In the genomic region with DNA sequence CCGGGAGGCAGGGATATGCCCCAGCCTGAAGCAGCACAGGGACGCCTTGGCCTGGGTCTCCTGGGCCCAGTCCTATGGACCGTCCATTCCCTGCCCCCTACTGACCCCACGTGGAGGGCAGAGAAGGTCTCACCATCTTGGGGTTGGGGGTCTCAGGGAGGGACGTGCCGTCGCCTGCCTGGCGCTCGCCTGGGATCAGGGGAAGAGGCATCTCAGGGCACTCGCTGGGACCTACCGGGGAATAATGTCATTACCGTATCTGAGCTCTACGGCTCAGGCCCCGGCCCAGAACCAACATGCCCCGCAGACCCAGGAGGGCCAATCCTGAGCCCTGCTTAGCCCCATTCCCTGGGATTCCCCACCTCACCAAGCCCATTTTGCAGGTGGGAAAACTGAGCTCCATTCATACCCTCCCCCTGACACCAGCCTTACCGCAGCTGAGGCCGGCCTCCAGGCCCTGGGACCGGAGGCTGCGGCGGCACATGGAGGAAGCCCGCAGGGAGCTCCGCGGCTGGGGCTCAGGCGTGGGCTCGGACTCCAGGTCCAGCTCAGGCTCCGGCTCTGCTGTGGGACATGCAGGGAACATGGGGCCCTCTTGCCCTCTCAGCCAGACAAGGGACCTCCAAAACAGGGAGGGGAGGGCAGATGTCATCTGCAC, we compare ENCODE assay signal across 24 cellular contexts. TPM values are rescaled to one million over a fixed set of nuclear protein-coding genes. Genes with fewer than 3 reads are reported as not detected.
DNase-seq lines count a peak whose midpoint lies in the region; ATAC-seq, FAIRE-seq and TF ChIP-seq lines count a peak whose summit lies in the region.
"Had no signal": no experiment of that assay in that cellular context is flagged by ENCODE, and none has a peak within 500 bp of the region (broad histone marks: within the 10 kb centered on the region; RNA-seq: fewer than 3 reads in every experiment).

No MANE protein-coding gene starts in this region.

- H3K4me2 ChIP-seq in HepG2 (ENCODE audit: low read depth, low read length), result no peak overlapping the region
- H3K4me2 ChIP-seq: BLaER1 treated with 17β-estradiol and CSF1 and Interleukin-3, amounts not matched to agents 10 nM and 100 nM had no signal

- H3K9ac ChIP-seq in HepG2 (ENCODE audit: insufficient read depth, low read depth, low read length), result no peak overlapping the region
- H3K9ac ChIP-seq: BLaER1 treated with 17β-estradiol and CSF1 and Interleukin-3, amounts not matched to agents 10 nM and 100 nM; GM23248 had no signal

- 67% methylated on average over 15 of the region's 26 CpGs for WGBS in HepG2 (ENCODE audit: low lambda C conversion rate)
- no CpG with 5 or more reads among the region's 26 CpGs for WGBS in right lobe of liver (ENCODE audit: insufficient coverage, low coverage, low lambda C conversion rate, missing lambda C conversion rate)

- no peak overlapping the region for H3K27ac ChIP-seq in HepG2 (ENCODE audit: extremely low read length, insufficient read depth, low read length)
- no peak overlapping the region for H3K27ac ChIP-seq in right lobe of liver
- no peak overlapping the region for H3K27ac ChIP-seq in upper lobe of right lung
- no peak overlapping the region for H3K27ac ChIP-seq in gastrocnemius medialis
- H3K27ac ChIP-seq: 22Rv1; BLaER1 treated with 17β-estradiol and CSF1 and Interleukin-3, amounts not matched to agents 10 nM and 100 nM; GM23248; HL-60 had no signal

- H3K27me3 ChIP-seq in HepG2 (ENCODE audit: control insufficient read depth in 1 of 2, insufficient read depth in 2 of 2, low read length in 2 of 2), result peaks cover 6 to 29% of the 10 kb centered on the region in 2 experiments; a peak in 4 of 5 replicates
- no peaks in the 10 kb centered on the region for H3K27me3 ChIP-seq in right lobe of liver
- no peaks in the 10 kb centered on the region for H3K27me3 ChIP-seq in upper lobe of right lung
- no peaks in the 10 kb centered on the region for H3K27me3 ChIP-seq in gastrocnemius medialis
- H3K27me3 ChIP-seq: BLaER1 treated with 17β-estradiol and CSF1 and Interleukin-3, amounts not matched to agents 10 nM and 100 nM had no signal

- DNase-seq in HepG2 (ENCODE audit: low spot score) (no peak), right lobe of liver (no peak), upper lobe of right lung (no peak), amygdala (lab: John Stamatoyannopoulos, UW) (no peak), gastrocnemius medialis (no peak)
- no peak for DNase-seq in activated CD4-positive, alpha-beta T cell treated with anti-CD3 and anti-CD28 coated beads for 48 hours
- DNase-seq: Caco-2, GM23248, HFFc6, IMR-90, KBM-7 had no signal

- H2AFZ ChIP-seq in HepG2 (ENCODE audit: low read length), result no peak overlapping the region
- H2AFZ ChIP-seq: GM23248 had no signal

- 0 out of 2 replicates have a peak, but pooled peaks have one; percentile 14 for TF ChIP-seq CTCF in HepG2 (CRISPR knock-in tag; IDR thresholded peaks at IDR 0.05)
- TF ChIP-seq CTCF in right lobe of liver (IDR thresholded peaks at IDR 0.05), result no peak
- TF ChIP-seq CTCF in upper lobe of right lung (IDR thresholded peaks at IDR 0.05), result no peak
- no peak for TF ChIP-seq CTCF in gastrocnemius medialis (IDR thresholded peaks at IDR 0.05 in 4 of 5, conservative IDR thresholded peaks at IDR 0.05 in 1 of 5)

- POLR2A ChIA-PET in HepG2 (lab: Yijun Ruan, JAX), result no interaction called here

- no TSS peak for BruUV-seq in HepG2 (replicated peaks; lab: Mats Ljungman, UMichigan)

- H3K36me3 ChIP-seq in HepG2 (replicated peaks in 1 of 2; ENCODE audit: control insufficient read depth in 1 of 2, insufficient read depth in 2 of 2, low read length in 2 of 2), result no peaks in the 10 kb centered on the region
- H3K36me3 ChIP-seq in right lobe of liver, result no peaks in the 10 kb centered on the region
- no peaks in the 10 kb centered on the region for H3K36me3 ChIP-seq in upper lobe of right lung
- H3K36me3 ChIP-seq in gastrocnemius medialis, result no peaks in the 10 kb centered on the region

- no peak for TF ChIP-seq RAD21 in HepG2 (CRISPR knock-in tag; IDR thresholded peaks at IDR 0.05)

- in situ Hi-C loops in HepG2 (cut with HindIII; ENCODE audit: extremely low pct_ligation_motif_present, low pct_unique_long_range_greater_than_20kb) (no loop called here), gastrocnemius medialis (cut with MboI; ENCODE audit: low sequenced_read_pairs in 4 of 4) (no loop called here)

- no peaks in the 10 kb centered on the region for H4K20me1 ChIP-seq in HepG2 (ENCODE audit: insufficient read depth, low read length)

- H3K9me3 ChIP-seq in HepG2 (ENCODE audit: low read length) (no peaks in the 10 kb centered on the region), right lobe of liver (no peaks in the 10 kb centered on the region), upper lobe of right lung (no peaks in the 10 kb centered on the region), gastrocnemius medialis (no peaks in the 10 kb centered on the region)
- H3K9me3 ChIP-seq: BLaER1 treated with 17β-estradiol and CSF1 and Interleukin-3, amounts not matched to agents 10 nM and 100 nM; Caco-2 had no signal

- no peaks in the 10 kb centered on the region for H3K79me2 ChIP-seq in HepG2 (ENCODE audit: insufficient read depth, low read length)

- intact Hi-C loops in HepG2 (cut with micrococcal nuclease; ENCODE audit: unreplicated experiment), result no loop called here
- intact Hi-C loops in right lobe of liver (cut with DNase I), result no loop called here
- intact Hi-C loops in upper lobe of right lung (cut with DNase I), result no loop called here
- intact Hi-C loops in gastrocnemius medialis (cut with DNase I; ENCODE audit: low total_unique reads), result loop anchor here (10.0 kb wide), 1 partner anchor 64 kb away; a partner anchor contains a TSS

- H3K4me3 ChIP-seq in HepG2 (replicated peaks in 1 of 3; ENCODE audit: insufficient read depth in 1 of 3, low read depth in 2 of 3, low read length in 3 of 3) (no peak overlapping the region), right lobe of liver (no peak overlapping the region), upper lobe of right lung (no peak overlapping the region), gastrocnemius medialis (no peak overlapping the region)
- H3K4me3 ChIP-seq: BLaER1 treated with 17β-estradiol and CSF1 and Interleukin-3, amounts not matched to agents 10 nM and 100 nM; GM23248 had no signal

- CTCF ChIA-PET in HepG2 (lab: Yijun Ruan, JAX; ENCODE audit: low intra/inter-chr PET ratio, low total read pairs), result no interaction called here

- TF ChIP-seq EP300 in HepG2 (IDR thresholded peaks at IDR 0.05; ENCODE audit: low read depth in 2 of 2, low read length in 2 of 2) (no peak), HepG2 (CRISPR knock-in tag; IDR thresholded peaks at IDR 0.05; ENCODE audit: borderline replicate concordance) (no peak)

- no peak for FAIRE-seq in HepG2 (lab: Jason Lieb, UNC)
- FAIRE-seq: D721Med, G401.6, GM12892, GM18507, H54 had no signal

- TF ChIP-seq POLR2A in HepG2 (IDR thresholded peaks at IDR 0.05; ENCODE audit: insufficient read depth in 1 of 2, low read depth in 2 of 2, low read length in 2 of 2) (no peak), right lobe of liver (IDR thresholded peaks at IDR 0.05) (no peak), gastrocnemius medialis (IDR thresholded peaks at IDR 0.05) (no peak)

- ATAC-seq in HepG2, result no peak; the same call in 2 of the 3 replicates
- no peak for ATAC-seq in right lobe of liver
- ATAC-seq in esophagus mucosa, result peak; percentile 3
- ATAC-seq in upper lobe of right lung, result peak; percentile 6
- ATAC-seq in gastrocnemius medialis, result no peak
- ATAC-seq: HCT116 had no signal

- H3K4me1 ChIP-seq in HepG2 (ENCODE audit: insufficient read depth, low read length), result peaks cover 6% of the 10 kb centered on the region; the same call in 1 of the 2 replicates
- no peaks in the 10 kb centered on the region for H3K4me1 ChIP-seq in right lobe of liver
- no peaks in the 10 kb centered on the region for H3K4me1 ChIP-seq in upper lobe of right lung
- no peaks in the 10 kb centered on the region for H3K4me1 ChIP-seq in gastrocnemius medialis
- H3K4me1 ChIP-seq: Caco-2 had no signal

RNA-seq across cellular contexts. Expression of a gene that starts 26.7 kb away (rescaled TPM):
- total RNA-seq in HepG2 (2016; rRNA removed; fragmentation: Illumina TruSeq; extraction: Trizol), result 118 and 194 TPM in 2 replicates
- 89.6 and 109 TPM in 2 replicates for total RNA-seq in HepG2 (2016; cell fraction: cytosol; rRNA removed; fragmentation: Illumina TruSeq; extraction: Trizol; ENCODE audit: low read depth)
- total RNA-seq in HepG2 (2016; cell fraction: insoluble cytoplasmic fraction; rRNA removed; fragmentation: Illumina TruSeq; extraction: Trizol), result 120 and 181 TPM in 2 replicates
- 185 and 203 TPM in 2 replicates for total RNA-seq in HepG2 (2016; cell fraction: membrane; rRNA removed; fragmentation: Illumina TruSeq; extraction: Trizol)
- 159 and 179 TPM in 2 replicates for total RNA-seq in HepG2 (2016; cell fraction: nucleus; rRNA removed; fragmentation: Illumina TruSeq; extraction: Trizol)
- polyA plus RNA-seq in HepG2 (2011; rRNA removed), result 167 and 220 TPM in 2 replicates
- polyA plus RNA-seq in HepG2 (2011; cell fraction: cytosol; rRNA removed), result 151 and 187 TPM in 2 replicates
- polyA plus RNA-seq in HepG2 (2011; cell fraction: nucleus; rRNA removed), result 68.9 and 73.8 TPM in 2 replicates
- 149 and 242 TPM in 2 replicates for polyA plus RNA-seq in HepG2 (2012)
- 230 and 315 TPM in 2 replicates for polyA plus RNA-seq in HepG2 (2016; cell fraction: cytosol; fragmentation: Illumina TruSeq; extraction: Trizol; ENCODE audit: low read depth)
- 186 and 202 TPM in 2 replicates for polyA plus RNA-seq in HepG2 (2016; cell fraction: insoluble cytoplasmic fraction; fragmentation: Illumina TruSeq; extraction: Trizol; ENCODE audit: low read depth)
- polyA plus RNA-seq in HepG2 (2016; cell fraction: membrane; fragmentation: Illumina TruSeq; extraction: Trizol; ENCODE audit: low read depth), result 266 and 311 TPM in 2 replicates
- 443 and 455 TPM in 2 replicates for polyA plus RNA-seq in HepG2 (2016; cell fraction: nucleus; fragmentation: Illumina TruSeq; extraction: Trizol; ENCODE audit: insufficient read depth, low read depth)
- polyA minus RNA-seq in HepG2 (2011; rRNA and poly(A)+ RNA removed; ENCODE audit: low replicate concordance), result 133 and 182 TPM in 2 replicates
- polyA minus RNA-seq in HepG2 (2011; cell fraction: cytosol; rRNA and poly(A)+ RNA removed), result 108 and 113 TPM in 2 replicates
- polyA minus RNA-seq in HepG2 (2011; cell fraction: nucleus; rRNA and poly(A)+ RNA removed), result 69.6 and 80.1 TPM in 2 replicates
- 100 to 1,000 TPM; 134 to 207 (median 144) TPM for total RNA-seq in right lobe of liver
- total RNA-seq in esophagus mucosa, result 74.5 TPM
- total RNA-seq in upper lobe of right lung, result 116 TPM
- total RNA-seq in gastrocnemius medialis, result 10 to 100 TPM; 27.5 to 34.2 (median 31.8) TPM

RNA-seq across cellular contexts. Expression of a gene that starts 40.7 kb away (rescaled TPM):
- total RNA-seq in HepG2 (2016; rRNA removed; fragmentation: Illumina TruSeq; extraction: Trizol) (not detected in 2 replicates), right lobe of liver (under 1 TPM in 2 of 6 experiments, not detected in 4; 0.05 to 0.07 TPM), esophagus mucosa (0.12 TPM), upper lobe of right lung (0.46 TPM), gastrocnemius medialis (under 1 TPM in 1 of 4 donors, not detected in 3; 0.13 TPM)
- total RNA-seq in HepG2 (2016; cell fraction: cytosol; rRNA removed; fragmentation: Illumina TruSeq; extraction: Trizol; ENCODE audit: low read depth), result not detected in 2 replicates
- 0.04 TPM in 1 of 2 replicates, not detected in the other for total RNA-seq in HepG2 (2016; cell fraction: insoluble cytoplasmic fraction; rRNA removed; fragmentation: Illumina TruSeq; extraction: Trizol)
- not detected in 2 replicates for total RNA-seq in HepG2 (2016; cell fraction: membrane; rRNA removed; fragmentation: Illumina TruSeq; extraction: Trizol)
- total RNA-seq in HepG2 (2016; cell fraction: nucleus; rRNA removed; fragmentation: Illumina TruSeq; extraction: Trizol), result not detected in 2 replicates
- 0.03 TPM in 1 of 2 replicates, not detected in the other for polyA plus RNA-seq in HepG2 (2011; rRNA removed)
- polyA plus RNA-seq in HepG2 (2011; cell fraction: cytosol; rRNA removed), result 0.01 TPM in 1 of 2 replicates, not detected in the other
- polyA plus RNA-seq in HepG2 (2011; cell fraction: nucleus; rRNA removed), result 0.27 and 0.42 TPM in 2 replicates
- polyA plus RNA-seq in HepG2 (2012), result not detected in 2 replicates
- polyA plus RNA-seq in HepG2 (2016; cell fraction: cytosol; fragmentation: Illumina TruSeq; extraction: Trizol; ENCODE audit: low read depth), result not detected in 2 replicates
- not detected in 2 replicates for polyA plus RNA-seq in HepG2 (2016; cell fraction: insoluble cytoplasmic fraction; fragmentation: Illumina TruSeq; extraction: Trizol; ENCODE audit: low read depth)
- not detected in 2 replicates for polyA plus RNA-seq in HepG2 (2016; cell fraction: membrane; fragmentation: Illumina TruSeq; extraction: Trizol; ENCODE audit: low read depth)
- not detected in 2 replicates for polyA plus RNA-seq in HepG2 (2016; cell fraction: nucleus; fragmentation: Illumina TruSeq; extraction: Trizol; ENCODE audit: insufficient read depth, low read depth)
- polyA minus RNA-seq in HepG2 (2011; rRNA and poly(A)+ RNA removed; ENCODE audit: low replicate concordance), result 0.20 TPM in 1 of 2 replicates, not detected in the other
- not detected in 2 replicates for polyA minus RNA-seq in HepG2 (2011; cell fraction: cytosol; rRNA and poly(A)+ RNA removed)
- 0.13 and 0.25 TPM in 2 replicates for polyA minus RNA-seq in HepG2 (2011; cell fraction: nucleus; rRNA and poly(A)+ RNA removed)
- total RNA-seq: A673, GM23248, HFFc6, HT1080, IMR-90 had no signal
- polyA plus RNA-seq: AG04450, GM23248, IMR-90 had no signal

Comparison
In these comparisons a context has a peak if more than half of its experiments do, and no peak if none do; other contexts are left out.
1. ATAC-seq: peak in esophagus mucosa (single experiment) and upper lobe of right lung (single experiment); none in HepG2 (single experiment), right lobe of liver (0 of 4) and gastrocnemius medialis (0 of 2).